In the genomic region with DNA sequence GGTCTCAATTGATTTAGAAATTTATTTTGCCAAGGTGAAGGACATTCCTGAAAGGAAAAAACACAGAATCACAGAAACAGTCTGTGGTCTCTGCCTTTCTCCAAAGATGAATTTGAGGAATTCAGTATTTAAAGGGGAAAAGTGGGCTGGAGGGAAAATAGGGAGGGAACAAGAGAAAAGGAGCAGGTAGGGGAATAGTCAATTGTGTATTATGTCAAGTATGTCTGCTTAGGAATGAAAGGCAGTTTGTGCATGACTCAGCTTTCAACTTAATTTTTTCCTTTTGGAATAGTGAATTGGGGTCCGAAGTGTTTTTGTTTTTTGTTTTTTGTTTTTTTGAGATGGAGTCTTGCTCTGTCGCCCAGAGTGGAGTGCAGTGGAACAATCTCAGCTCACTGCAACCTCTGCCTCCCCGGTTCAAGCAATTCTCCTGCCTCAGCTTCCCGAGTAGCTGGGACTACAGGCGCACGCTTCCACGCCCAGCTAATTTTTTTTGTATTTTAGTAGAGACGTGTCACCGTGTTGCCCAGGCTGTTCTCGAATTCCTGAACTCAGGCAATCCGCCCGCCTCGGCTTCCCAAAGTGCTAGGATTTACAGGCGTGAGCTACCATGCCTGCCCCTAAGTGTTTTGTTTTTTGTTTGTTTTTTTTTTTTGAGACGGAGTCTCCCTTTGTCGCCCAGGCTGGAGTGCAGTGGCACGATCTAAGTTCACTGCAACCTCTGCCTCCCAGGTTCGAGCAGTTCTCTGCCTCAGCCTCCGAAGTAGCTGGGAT, we compare ENCODE assay signal across 1 cellular context.
TF ChIP-seq lines count a peak whose summit lies in the region.

No MANE protein-coding gene starts in this region.

TF ChIP-seq in K562, 482 proteins besides CTCF, POLR2A, EP300 and RAD21 (continued from another document):
- TF ChIP-seq ARNT (IDR thresholded peaks at IDR 0.05) (0 out of 4 replicates have a peak, but pooled peaks of 1 of the 2 experiments have one; percentile 31), CBFA2T3 (IDR thresholded peaks at IDR 0.05) (no peak), NFE2L1 (tag; IDR thresholded peaks at IDR 0.05; ENCODE audit: borderline replicate concordance, low read depth) (peak; percentile 44; the same call in 1 of the 2 replicates), HDAC1 (IDR thresholded peaks at IDR 0.05) (peak; percentile 54 to 72; a peak in 3 of 4 replicates), ZNF316 (IDR thresholded peaks at IDR 0.05) (peak; percentile 92), RNF2 (IDR thresholded peaks at IDR 0.05) (no peak), ZC3H11A (IDR thresholded peaks at IDR 0.05; ENCODE audit: low read depth, low read length) (no peak), MAFF (IDR thresholded peaks at IDR 0.05; ENCODE audit: low read length) (peak; percentile 44; the same call in 1 of the 2 replicates), ZEB2 (IDR thresholded peaks at IDR 0.05) (0 out of 2 replicates have a peak, but pooled peaks have one; percentile 38), MAFK (IDR thresholded peaks at IDR 0.05; ENCODE audit: low read length) (peak; percentile 61), MAFG (tag; conservative IDR thresholded peaks at IDR 0.05) (peak; percentile 87), ARID2 (IDR thresholded peaks at IDR 0.05) (peak; percentile 16; the same call in 1 of the 2 replicates), HNRNPUL1 (IDR thresholded peaks at IDR 0.05; ENCODE audit: low read length) (no peak), LARP7 (IDR thresholded peaks at IDR 0.05) (0 out of 2 replicates have a peak, but pooled peaks have one; percentile 10), FOSL1 (tag; conservative IDR thresholded peaks at IDR 0.05) (0 out of 2 replicates have a peak, but pooled peaks have one; percentile 10), BCL6 (CRISPR knock-in tag; IDR thresholded peaks at IDR 0.05) (no peak), SMARCA4 (IDR thresholded peaks at IDR 0.05) (peak; percentile 68), DPF2 (IDR thresholded peaks at IDR 0.05) (peak; percentile 62; the same call in 1 of the 2 replicates), NFE2 (IDR thresholded peaks at IDR 0.05; ENCODE audit: low read depth) (peak; percentile 79), SMARCE1 (IDR thresholded peaks at IDR 0.05) (peak; percentile 65), CEBPB (tag; IDR thresholded peaks at IDR 0.05) (no peak), ARID1B (IDR thresholded peaks at IDR 0.05) (peak; percentile 54)
- TF ChIP-seq, protein P1, sequence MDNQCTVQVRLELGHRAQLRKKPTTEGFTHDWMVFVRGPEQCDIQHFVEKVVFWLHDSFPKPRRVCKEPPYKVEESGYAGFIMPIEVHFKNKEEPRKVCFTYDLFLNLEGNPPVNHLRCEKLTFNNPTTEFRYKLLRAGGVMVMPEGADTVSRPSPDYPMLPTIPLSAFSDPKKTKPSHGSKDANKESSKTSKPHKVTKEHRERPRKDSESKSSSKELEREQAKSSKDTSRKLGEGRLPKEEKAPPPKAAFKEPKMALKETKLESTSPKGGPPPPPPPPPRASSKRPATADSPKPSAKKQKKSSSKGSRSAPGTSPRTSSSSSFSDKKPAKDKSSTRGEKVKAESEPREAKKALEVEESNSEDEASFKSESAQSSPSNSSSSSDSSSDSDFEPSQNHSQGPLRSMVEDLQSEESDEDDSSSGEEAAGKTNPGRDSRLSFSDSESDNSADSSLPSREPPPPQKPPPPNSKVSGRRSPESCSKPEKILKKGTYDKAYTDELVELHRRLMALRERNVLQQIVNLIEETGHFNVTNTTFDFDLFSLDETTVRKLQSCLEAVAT (IDR thresholded peaks at IDR 0.05), result peak; percentile 69 to 78; a peak in 1 of 4 replicates
- TF ChIP-seq, protein P2, sequence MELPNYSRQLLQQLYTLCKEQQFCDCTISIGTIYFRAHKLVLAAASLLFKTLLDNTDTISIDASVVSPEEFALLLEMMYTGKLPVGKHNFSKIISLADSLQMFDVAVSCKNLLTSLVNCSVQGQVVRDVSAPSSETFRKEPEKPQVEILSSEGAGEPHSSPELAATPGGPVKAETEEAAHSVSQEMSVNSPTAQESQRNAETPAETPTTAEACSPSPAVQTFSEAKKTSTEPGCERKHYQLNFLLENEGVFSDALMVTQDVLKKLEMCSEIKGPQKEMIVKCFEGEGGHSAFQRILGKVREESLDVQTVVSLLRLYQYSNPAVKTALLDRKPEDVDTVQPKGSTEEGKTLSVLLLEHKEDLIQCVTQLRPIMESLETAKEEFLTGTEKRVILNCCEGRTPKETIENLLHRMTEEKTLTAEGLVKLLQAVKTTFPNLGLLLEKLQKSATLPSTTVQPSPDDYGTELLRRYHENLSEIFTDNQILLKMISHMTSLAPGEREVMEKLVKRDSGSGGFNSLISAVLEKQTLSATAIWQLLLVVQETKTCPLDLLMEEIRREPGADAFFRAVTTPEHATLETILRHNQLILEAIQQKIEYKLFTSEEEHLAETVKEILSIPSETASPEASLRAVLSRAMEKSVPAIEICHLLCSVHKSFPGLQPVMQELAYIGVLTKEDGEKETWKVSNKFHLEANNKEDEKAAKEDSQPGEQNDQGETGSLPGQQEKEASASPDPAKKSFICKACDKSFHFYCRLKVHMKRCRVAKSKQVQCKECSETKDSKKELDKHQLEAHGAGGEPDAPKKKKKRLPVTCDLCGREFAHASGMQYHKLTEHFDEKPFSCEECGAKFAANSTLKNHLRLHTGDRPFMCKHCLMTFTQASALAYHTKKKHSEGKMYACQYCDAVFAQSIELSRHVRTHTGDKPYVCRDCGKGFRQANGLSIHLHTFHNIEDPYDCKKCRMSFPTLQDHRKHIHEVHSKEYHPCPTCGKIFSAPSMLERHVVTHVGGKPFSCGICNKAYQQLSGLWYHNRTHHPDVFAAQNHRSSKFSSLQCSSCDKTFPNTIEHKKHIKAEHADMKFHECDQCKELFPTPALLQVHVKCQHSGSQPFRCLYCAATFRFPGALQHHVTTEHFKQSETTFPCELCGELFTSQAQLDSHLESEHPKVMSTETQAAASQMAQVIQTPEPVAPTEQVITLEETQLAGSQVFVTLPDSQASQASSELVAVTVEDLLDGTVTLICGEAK (IDR thresholded peaks at IDR 0.05), result 0 out of 2 replicates have a peak, but pooled peaks have one; percentile 44
- TF ChIP-seq, protein P2 (CRISPR knock-in tag; IDR thresholded peaks at IDR 0.05), result no peak
- TF ChIP-seq, protein P3, sequence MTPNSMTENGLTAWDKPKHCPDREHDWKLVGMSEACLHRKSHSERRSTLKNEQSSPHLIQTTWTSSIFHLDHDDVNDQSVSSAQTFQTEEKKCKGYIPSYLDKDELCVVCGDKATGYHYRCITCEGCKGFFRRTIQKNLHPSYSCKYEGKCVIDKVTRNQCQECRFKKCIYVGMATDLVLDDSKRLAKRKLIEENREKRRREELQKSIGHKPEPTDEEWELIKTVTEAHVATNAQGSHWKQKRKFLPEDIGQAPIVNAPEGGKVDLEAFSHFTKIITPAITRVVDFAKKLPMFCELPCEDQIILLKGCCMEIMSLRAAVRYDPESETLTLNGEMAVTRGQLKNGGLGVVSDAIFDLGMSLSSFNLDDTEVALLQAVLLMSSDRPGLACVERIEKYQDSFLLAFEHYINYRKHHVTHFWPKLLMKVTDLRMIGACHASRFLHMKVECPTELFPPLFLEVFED (CRISPR knock-in tag; conservative IDR thresholded peaks at IDR 0.05), result 0 out of 2 replicates have a peak, but pooled peaks have one; percentile 21
- TF ChIP-seq, protein P4, sequence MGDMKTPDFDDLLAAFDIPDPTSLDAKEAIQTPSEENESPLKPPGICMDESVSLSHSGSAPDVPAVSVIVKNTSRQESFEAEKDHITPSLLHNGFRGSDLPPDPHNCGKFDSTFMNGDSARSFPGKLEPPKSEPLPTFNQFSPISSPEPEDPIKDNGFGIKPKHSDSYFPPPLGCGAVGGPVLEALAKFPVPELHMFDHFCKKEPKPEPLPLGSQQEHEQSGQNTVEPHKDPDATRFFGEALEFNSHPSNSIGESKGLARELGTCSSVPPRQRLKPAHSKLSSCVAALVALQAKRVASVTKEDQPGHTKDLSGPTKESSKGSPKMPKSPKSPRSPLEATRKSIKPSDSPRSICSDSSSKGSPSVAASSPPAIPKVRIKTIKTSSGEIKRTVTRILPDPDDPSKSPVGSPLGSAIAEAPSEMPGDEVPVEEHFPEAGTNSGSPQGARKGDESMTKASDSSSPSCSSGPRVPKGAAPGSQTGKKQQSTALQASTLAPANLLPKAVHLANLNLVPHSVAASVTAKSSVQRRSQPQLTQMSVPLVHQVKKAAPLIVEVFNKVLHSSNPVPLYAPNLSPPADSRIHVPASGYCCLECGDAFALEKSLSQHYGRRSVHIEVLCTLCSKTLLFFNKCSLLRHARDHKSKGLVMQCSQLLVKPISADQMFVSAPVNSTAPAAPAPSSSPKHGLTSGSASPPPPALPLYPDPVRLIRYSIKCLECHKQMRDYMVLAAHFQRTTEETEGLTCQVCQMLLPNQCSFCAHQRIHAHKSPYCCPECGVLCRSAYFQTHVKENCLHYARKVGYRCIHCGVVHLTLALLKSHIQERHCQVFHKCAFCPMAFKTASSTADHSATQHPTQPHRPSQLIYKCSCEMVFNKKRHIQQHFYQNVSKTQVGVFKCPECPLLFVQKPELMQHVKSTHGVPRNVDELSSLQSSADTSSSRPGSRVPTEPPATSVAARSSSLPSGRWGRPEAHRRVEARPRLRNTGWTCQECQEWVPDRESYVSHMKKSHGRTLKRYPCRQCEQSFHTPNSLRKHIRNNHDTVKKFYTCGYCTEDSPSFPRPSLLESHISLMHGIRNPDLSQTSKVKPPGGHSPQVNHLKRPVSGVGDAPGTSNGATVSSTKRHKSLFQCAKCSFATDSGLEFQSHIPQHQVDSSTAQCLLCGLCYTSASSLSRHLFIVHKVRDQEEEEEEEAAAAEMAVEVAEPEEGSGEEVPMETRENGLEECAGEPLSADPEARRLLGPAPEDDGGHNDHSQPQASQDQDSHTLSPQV (IDR thresholded peaks at IDR 0.05), result peak; percentile 67
- TF ChIP-seq, protein P5, sequence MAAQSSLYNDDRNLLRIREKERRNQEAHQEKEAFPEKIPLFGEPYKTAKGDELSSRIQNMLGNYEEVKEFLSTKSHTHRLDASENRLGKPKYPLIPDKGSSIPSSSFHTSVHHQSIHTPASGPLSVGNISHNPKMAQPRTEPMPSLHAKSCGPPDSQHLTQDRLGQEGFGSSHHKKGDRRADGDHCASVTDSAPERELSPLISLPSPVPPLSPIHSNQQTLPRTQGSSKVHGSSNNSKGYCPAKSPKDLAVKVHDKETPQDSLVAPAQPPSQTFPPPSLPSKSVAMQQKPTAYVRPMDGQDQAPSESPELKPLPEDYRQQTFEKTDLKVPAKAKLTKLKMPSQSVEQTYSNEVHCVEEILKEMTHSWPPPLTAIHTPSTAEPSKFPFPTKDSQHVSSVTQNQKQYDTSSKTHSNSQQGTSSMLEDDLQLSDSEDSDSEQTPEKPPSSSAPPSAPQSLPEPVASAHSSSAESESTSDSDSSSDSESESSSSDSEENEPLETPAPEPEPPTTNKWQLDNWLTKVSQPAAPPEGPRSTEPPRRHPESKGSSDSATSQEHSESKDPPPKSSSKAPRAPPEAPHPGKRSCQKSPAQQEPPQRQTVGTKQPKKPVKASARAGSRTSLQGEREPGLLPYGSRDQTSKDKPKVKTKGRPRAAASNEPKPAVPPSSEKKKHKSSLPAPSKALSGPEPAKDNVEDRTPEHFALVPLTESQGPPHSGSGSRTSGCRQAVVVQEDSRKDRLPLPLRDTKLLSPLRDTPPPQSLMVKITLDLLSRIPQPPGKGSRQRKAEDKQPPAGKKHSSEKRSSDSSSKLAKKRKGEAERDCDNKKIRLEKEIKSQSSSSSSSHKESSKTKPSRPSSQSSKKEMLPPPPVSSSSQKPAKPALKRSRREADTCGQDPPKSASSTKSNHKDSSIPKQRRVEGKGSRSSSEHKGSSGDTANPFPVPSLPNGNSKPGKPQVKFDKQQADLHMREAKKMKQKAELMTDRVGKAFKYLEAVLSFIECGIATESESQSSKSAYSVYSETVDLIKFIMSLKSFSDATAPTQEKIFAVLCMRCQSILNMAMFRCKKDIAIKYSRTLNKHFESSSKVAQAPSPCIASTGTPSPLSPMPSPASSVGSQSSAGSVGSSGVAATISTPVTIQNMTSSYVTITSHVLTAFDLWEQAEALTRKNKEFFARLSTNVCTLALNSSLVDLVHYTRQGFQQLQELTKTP (IDR thresholded peaks at IDR 0.05; ENCODE audit: low read depth in 1 of 2, partially characterized antibody in 2 of 2), result peak in 1 of 2 experiments; percentile 39
